Comparison of ENCODE assay signal across 17 cellular contexts in genomic region chr19:12513531-12514061, GRCh38. TPM values are rescaled to one million over a fixed set of nuclear protein-coding genes. Genes with fewer than 3 reads are reported as not detected.
DNase-seq lines count a peak whose midpoint lies in the region; ATAC-seq and TF ChIP-seq lines count a peak whose summit lies in the region.
"Had no signal": no experiment of that assay in that cellular context is flagged by ENCODE, and none has a peak within 500 bp of the region (broad histone marks: within the 10 kb centered on the region; RNA-seq: fewer than 3 reads in every experiment).

No MANE protein-coding gene starts in this region.

- no peak overlapping the region for H3K4me3 Mint-ChIP-seq in Caco-2 (ENCODE audit: unreplicated experiment)
- H3K4me3 Mint-ChIP-seq in CD4-positive, alpha-beta memory T cell = no peak overlapping the region
- H3K4me3 Mint-ChIP-seq: activated naive CD8-positive, alpha-beta T cell treated with anti-CD3 and anti-CD28 coated beads, Interleukin-2, amount 50 U/mL, for 24 hours; nephron progenitor cell; stimulated activated memory B cell treated with anti-CD40 and anti-IgM and Interleukin-4, amounts not matched to agents 10 μg/mL and 1 μg/mL and 100 μg/mL, for 72 hours had no signal

- H3K27ac Mint-ChIP-seq in Caco-2 (ENCODE audit: unreplicated experiment) = no peak overlapping the region
- no peak overlapping the region for H3K27ac Mint-ChIP-seq in CD4-positive, alpha-beta memory T cell
- H3K27ac Mint-ChIP-seq: activated naive CD8-positive, alpha-beta T cell treated with anti-CD3 and anti-CD28 coated beads, Interleukin-2, amount 50 U/mL, for 24 hours; nephron progenitor cell; stimulated activated memory B cell treated with anti-CD40 and anti-IgM and Interleukin-4, amounts not matched to agents 10 μg/mL and 1 μg/mL and 100 μg/mL, for 72 hours had no signal

- CTCF ChIA-PET in Caco-2 (lab: Charles Lee) = no interaction called here
- CTCF ChIA-PET in CD4-positive, alpha-beta memory T cell (lab: Charles Lee; ENCODE audit: partially characterized antibody) = no interaction called here

- no peaks in the 10 kb centered on the region for H3K4me1 Mint-ChIP-seq in Caco-2 (ENCODE audit: low read depth, unreplicated experiment)
- peaks cover 0 to 7% (median 0%) of the 10 kb centered on the region in 4 donors for H3K4me1 Mint-ChIP-seq in CD4-positive, alpha-beta memory T cell
- H3K4me1 Mint-ChIP-seq: nephron progenitor cell; stimulated activated memory B cell treated with anti-CD40 and anti-IgM and Interleukin-4, amounts not matched to agents 10 μg/mL and 1 μg/mL and 100 μg/mL, for 72 hours had no signal

- H3K27me3 Mint-ChIP-seq in Caco-2 (ENCODE audit: insufficient read depth, unreplicated experiment) = no peaks in the 10 kb centered on the region
- peaks cover 0 to 6% of the 10 kb centered on the region in 2 donors for H3K27me3 Mint-ChIP-seq in CD4-positive, alpha-beta memory T cell
- H3K27me3 Mint-ChIP-seq: stimulated activated memory B cell treated with anti-CD40 and anti-IgM and Interleukin-4, amounts not matched to agents 10 μg/mL and 1 μg/mL and 100 μg/mL, for 72 hours had no signal

- TF ChIP-seq CTCF in thyroid gland (IDR thresholded peaks at IDR 0.05) = peak in 3 of 6 experiments; percentile 22 to 35 (median 27)
- no peak for TF ChIP-seq CTCF in Caco-2 (IDR thresholded peaks at IDR 0.05; ENCODE audit: insufficient read depth in 1 of 2, low read depth in 1 of 2, low read length in 1 of 2, severe bottlenecking in 1 of 2, unreplicated experiment in 1 of 2)

- no peaks in the 10 kb centered on the region for H3K36me3 ChIP-seq in thyroid gland
- no peaks in the 10 kb centered on the region for H3K36me3 ChIP-seq in Caco-2 (ENCODE audit: control insufficient read depth, insufficient read depth, low read length)
- H3K36me3 ChIP-seq in CD4-positive, alpha-beta memory T cell (ENCODE audit: insufficient read depth, low read length) = no peaks in the 10 kb centered on the region
- H3K36me3 ChIP-seq: vagina had no signal

- peak; percentile 36 for ATAC-seq in Right ventricle myocardium superior (ENCODE audit: poor library complexity)
- ATAC-seq in GM21526 (IDR thresholded peaks at IDR 0.05; ENCODE audit: low FRiP score, unreplicated experiment) = no peak
- ATAC-seq: activated naive CD8-positive, alpha-beta T cell treated with anti-CD3 and anti-CD28 coated beads, Interleukin-2, amount 50 U/mL, for 24 hours; left colon; stimulated activated memory B cell treated with anti-CD40 and anti-IgM and Interleukin-4, amounts not matched to agents 10 μg/mL and 1 μg/mL and 100 μg/mL, for 72 hours had no signal

- POLR2A ChIA-PET in Caco-2 (lab: Charles Lee) = no interaction called here
- POLR2A ChIA-PET in CD4-positive, alpha-beta memory T cell (lab: Charles Lee; ENCODE audit: partially characterized antibody) = no interaction called here

- no peak overlapping the region for H3K27ac ChIP-seq in thyroid gland
- H3K27ac ChIP-seq in CD4-positive, alpha-beta memory T cell (ENCODE audit: low read depth, low read length) = no peak overlapping the region
- H3K27ac ChIP-seq: BLaER1 treated with 17β-estradiol and CSF1 and Interleukin-3, amounts not matched to agents 10 nM and 100 nM; epithelial cell of prostate; vagina had no signal

- WGBS in thyroid gland, 2 donors = 14 to 17% methylated on average over 7 to 9 of the region's 35 CpGs

- H3K4me1 ChIP-seq in thyroid gland (no peaks in the 10 kb centered on the region), Caco-2 (no peaks in the 10 kb centered on the region)
- no peaks in the 10 kb centered on the region for H3K4me1 ChIP-seq in CD4-positive, alpha-beta memory T cell (ENCODE audit: insufficient read depth, low read length)
- H3K4me1 ChIP-seq: BLaER1 treated with 17β-estradiol and CSF1 and Interleukin-3, amounts not matched to agents 10 nM and 100 nM; vagina had no signal

- intact Hi-C loops in Right ventricle myocardium superior (cut with DNase I) (no loop called here), thyroid gland (cut with DNase I) (no loop called here), Caco-2 (cut with micrococcal nuclease; ENCODE audit: unreplicated experiment) (no loop called here)
- intact Hi-C loops in CD4-positive, alpha-beta memory T cell (cut with micrococcal nuclease) = no loop called here

- H3K9me3 Mint-ChIP-seq in Caco-2 (ENCODE audit: unreplicated experiment) = peaks cover 20% of the 10 kb centered on the region
- H3K9me3 Mint-ChIP-seq in CD4-positive, alpha-beta memory T cell = peaks cover 2 to 47% (median 38%) of the 10 kb centered on the region in 8 donors

- DNase-seq in amygdala (lab: John Stamatoyannopoulos, UW) (peak in 45 of 56 donors; percentile 1 to 80 (median 47)), Right ventricle myocardium superior (no peak), midbrain (lab: John Stamatoyannopoulos, UW) (peak; percentile 20), thyroid gland (peak; percentile 53 to 62), Caco-2 (no peak)
- no peak for DNase-seq in CD4-positive, alpha-beta memory T cell
- DNase-seq: activated CD4-positive, alpha-beta T cell treated with anti-CD3 and anti-CD28 coated beads for 48 hours; activated naive CD8-positive, alpha-beta T cell treated with anti-CD3 and anti-CD28 coated beads, Interleukin-2, amount 50 U/mL, for 24 hours; left colon; NCI-H82; nephron progenitor cell; T-helper 2 cell had no signal

- H3K9me3 ChIP-seq in thyroid gland (no peaks in the 10 kb centered on the region), Caco-2 (peaks cover under 1% of the 10 kb centered on the region; the same call in 1 of the 2 replicates)
- H3K9me3 ChIP-seq in CD4-positive, alpha-beta memory T cell (ENCODE audit: control insufficient read depth in 1 of 2, low read length in 2 of 2) = peaks cover 0 to 15% of the 10 kb centered on the region in 2 donors

- H3K36me3 Mint-ChIP-seq in Caco-2 (ENCODE audit: insufficient read depth, unreplicated experiment) = peaks cover 14% of the 10 kb centered on the region
- peaks cover 10 to 13% of the 10 kb centered on the region in 2 donors for H3K36me3 Mint-ChIP-seq in CD4-positive, alpha-beta memory T cell

- H3K27me3 ChIP-seq in thyroid gland (no peaks in the 10 kb centered on the region), Caco-2 (replicated peaks; ENCODE audit: control insufficient read depth, insufficient read depth, low read length) (no peaks in the 10 kb centered on the region)
- H3K27me3 ChIP-seq in CD4-positive, alpha-beta memory T cell (ENCODE audit: insufficient read depth, low read length) = no peaks in the 10 kb centered on the region
- H3K27me3 ChIP-seq: BLaER1 treated with 17β-estradiol and CSF1 and Interleukin-3, amounts not matched to agents 10 nM and 100 nM; vagina had no signal

- H3K4me3 ChIP-seq in thyroid gland (replicated peaks in 1 of 3) = no peak overlapping the region
- no peak overlapping the region for H3K4me3 ChIP-seq in Caco-2 (ENCODE audit: low read depth, low read length)
- no peak overlapping the region for H3K4me3 ChIP-seq in CD4-positive, alpha-beta memory T cell (ENCODE audit: low read length in 2 of 2)
- H3K4me3 ChIP-seq: BLaER1 treated with 17β-estradiol and CSF1 and Interleukin-3, amounts not matched to agents 10 nM and 100 nM had no signal

- TF ChIP-seq POLR2A in thyroid gland (IDR thresholded peaks at IDR 0.05) = no peak

- BruUV-seq in Caco-2 (replicated peaks; lab: Mats Ljungman, UMichigan) = no TSS peak

RNA-seq across cellular contexts. Expression of gene ZNF709, which starts 29.0 kb away (rescaled TPM):
- 1.4 TPM for total RNA-seq in Right ventricle myocardium superior
- 1 to 10 TPM; 7.6 to 9.4 (median 8.7) TPM for total RNA-seq in thyroid gland
- total RNA-seq in Caco-2 (2022) = 1.7 and 2.4 TPM in 2 replicates
- 1 to 10 TPM; 7.1 to 9.6 TPM for total RNA-seq in CD4-positive, alpha-beta memory T cell
- polyA plus RNA-seq in CD4-positive, alpha-beta memory T cell = 1 to 10 TPM; 1.1 to 2.3 TPM

RNA-seq across cellular contexts. Expression of gene ZNF564, which starts 37.7 kb away (rescaled TPM):
- 9.9 TPM for total RNA-seq in Right ventricle myocardium superior
- total RNA-seq in thyroid gland = 10 to 100 TPM; 19.4 to 27.3 (median 23.9) TPM
- total RNA-seq in Caco-2 (2022) = 11.1 and 11.6 TPM in 2 replicates
- 10 to 100 TPM; 29.2 to 30.6 TPM for total RNA-seq in CD4-positive, alpha-beta memory T cell
- 10 to 100 TPM; 11.2 to 15.3 TPM for polyA plus RNA-seq in CD4-positive, alpha-beta memory T cell

Comparison
In these comparisons a context has a peak if more than half of its experiments do, and no peak if none do; other contexts are left out.
1. DNase-seq: peak in amygdala (45 of 56), midbrain (single experiment) and thyroid gland (2 of 2); none in Right ventricle myocardium superior (single experiment), Caco-2 (0 of 2) and CD4-positive, alpha-beta memory T cell (0 of 5).